12 cellular contexts compared by ENCODE assay signal in the genomic region with DNA sequence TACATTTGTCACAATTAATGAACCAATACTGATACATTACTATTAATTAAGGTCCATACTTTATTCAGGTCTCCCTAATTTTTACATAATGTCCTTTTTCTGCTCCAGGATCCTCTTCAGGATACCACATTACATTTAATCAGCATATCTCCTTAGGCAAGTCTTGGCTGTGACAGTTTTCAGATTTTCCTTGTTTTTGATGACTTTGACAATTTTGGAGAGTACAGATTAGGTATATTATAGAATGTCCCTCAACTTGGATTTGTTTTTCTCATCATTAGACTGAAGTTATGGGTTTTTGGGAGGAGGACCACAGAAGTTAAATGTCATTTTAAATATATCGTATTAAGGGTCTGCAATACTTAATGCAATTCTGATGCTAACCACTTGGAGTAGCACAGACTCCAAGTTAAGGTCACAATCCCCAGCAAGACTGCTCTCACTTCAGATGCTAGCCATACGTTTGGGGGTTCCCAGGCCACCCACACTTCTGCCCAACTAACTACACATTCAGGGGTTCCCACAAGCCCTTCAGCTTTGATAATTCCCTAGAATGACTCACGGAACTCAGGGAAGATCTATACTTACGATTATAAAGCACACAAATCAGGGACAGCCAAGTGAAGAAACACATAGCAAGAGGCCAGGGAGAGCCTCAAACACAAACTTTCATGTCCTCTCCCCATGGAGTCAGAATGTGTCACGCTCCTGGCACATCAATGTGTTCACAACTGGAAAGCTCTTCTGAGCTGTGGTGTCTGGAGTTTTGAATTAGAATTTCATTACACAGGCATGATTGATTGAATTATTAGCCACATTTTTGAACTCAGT. TPM values are rescaled to one million over a fixed set of nuclear protein-coding genes. Genes with fewer than 3 reads are reported as not detected.
DNase-seq lines count a peak whose midpoint lies in the region; ATAC-seq, FAIRE-seq and TF ChIP-seq lines count a peak whose summit lies in the region.
"Had no signal": no experiment of that assay in that cellular context is flagged by ENCODE, and none has a peak within 500 bp of the region (broad histone marks: within the 10 kb centered on the region; RNA-seq: fewer than 3 reads in every experiment).

No MANE protein-coding gene starts in this region.

- TF ChIP-seq EP300 in A549 (IDR thresholded peaks at IDR 0.05) = no peak

- H2AFZ ChIP-seq in OCI-LY7 (ENCODE audit: low read length) = no peak overlapping the region

- peaks cover 2% of the 10 kb centered on the region; the same call in 2 of the 3 replicates for H3K9me3 ChIP-seq in A549
- H3K9me3 ChIP-seq in OCI-LY7 (ENCODE audit: low read length) = no peaks in the 10 kb centered on the region
- H3K9me3 ChIP-seq in pancreas = no peaks in the 10 kb centered on the region

- H3K27me3 ChIP-seq in pancreas = no peaks in the 10 kb centered on the region

- TF ChIP-seq POLR2A in A549 (IDR thresholded peaks at IDR 0.05; ENCODE audit: low read length) = no peak

- DNase-seq in A549 (ENCODE audit: low read depth in 1 of 2, low spot score in 1 of 2) (peak in 1 of 2 experiments; percentile 36), OCI-LY7 (ENCODE audit: low spot score) (peak; percentile 18), foreskin fibroblast (peak in 1 of 2 donors; percentile 20), pancreas (no peak), SW480 (ENCODE audit: low spot score) (no peak), C1 segment of cervical spinal cord (lab: John Stamatoyannopoulos, UW) (no peak)
- DNase-seq in stimulated activated CD4-positive, alpha-beta T cell treated with anti-CD3 and anti-CD28 coated beads, Interleukin-4, amount 100 ng/mL, for 24 hours = no peak
- DNase-seq: left cardiac atrium, MM.1S had no signal

- H3K4me1 ChIP-seq in A549 = no peaks in the 10 kb centered on the region
- no peaks in the 10 kb centered on the region for H3K4me1 ChIP-seq in OCI-LY7 (ENCODE audit: insufficient read depth, low read length, poor library complexity, severe bottlenecking)
- no peaks in the 10 kb centered on the region for H3K4me1 ChIP-seq in pancreas

- TF ChIP-seq RAD21 in A549 (conservative IDR thresholded peaks at IDR 0.05 in 1 of 2, IDR thresholded peaks at IDR 0.05 in 1 of 2) = peak; percentile 25 to 37; a peak in 2 of 5 replicates

- no peaks in the 10 kb centered on the region for H3K79me2 ChIP-seq in OCI-LY7 (ENCODE audit: insufficient read depth, low read depth, low read length)

- CTCF ChIA-PET in A549 (lab: Yijun Ruan, JAX) = interaction anchor here (0.6 to 2.3 kb wide), 5 partner anchors 9 to 699 kb away, joined by 3 to 6 read pairs (median 4); no protein-coding TSS in a partner anchor
- CTCF ChIA-PET in OCI-LY7 (lab: Charles Lee; ENCODE audit: unreplicated experiment) = no interaction called here

- FAIRE-seq in A549 (lab: Jason Lieb, UNC) (no peak), pancreas (lab: Jason Lieb, UNC) (no peak)
- FAIRE-seq: D721Med, TTC549 had no signal

- no TSS peak for BruUV-seq in OCI-LY7 (replicated peaks; lab: Mats Ljungman, UMichigan)

- H3K9me2 ChIP-seq in OCI-LY7 (ENCODE audit: insufficient read depth, low read length) = no peaks in the 10 kb centered on the region

- H4K20me1 ChIP-seq in OCI-LY7 (ENCODE audit: insufficient read depth, low read length) = no peaks in the 10 kb centered on the region

- intact Hi-C loops in OCI-LY7 (cut with micrococcal nuclease; ENCODE audit: unreplicated experiment) (no loop called here), pancreas (cut with DNase I) (no loop called here)

- peak; percentile 92 to 93 for ATAC-seq in A549
- ATAC-seq in GM18909 (IDR thresholded peaks at IDR 0.05; ENCODE audit: poor library complexity, unreplicated experiment) = peak; percentile 62
- no peak for ATAC-seq in pancreas
- ATAC-seq: left cardiac atrium had no signal

- POLR2A ChIA-PET in A549 (lab: Yijun Ruan, JAX) (no interaction called here), OCI-LY7 (lab: Charles Lee) (no interaction called here)

- H3K36me3 ChIP-seq in OCI-LY7 (ENCODE audit: insufficient read depth, low read length) = no peaks in the 10 kb centered on the region
- no peaks in the 10 kb centered on the region for H3K36me3 ChIP-seq in pancreas

- no peak overlapping the region for H3K4me2 ChIP-seq in A549
- no peak overlapping the region for H3K4me2 ChIP-seq in OCI-LY7 (ENCODE audit: low read length)

- H3K27ac ChIP-seq in A549 (no peak overlapping the region), OCI-LY7 (ENCODE audit: low read depth, low read length, poor library complexity, severe bottlenecking) (no peak overlapping the region), pancreas (no peak overlapping the region)

- TF ChIP-seq CTCF in A549 (IDR thresholded peaks at IDR 0.05) (no peak), OCI-LY7 (conservative IDR thresholded peaks at IDR 0.05; ENCODE audit: low read length) (peak; percentile 52), foreskin fibroblast (IDR thresholded peaks at IDR 0.05; ENCODE audit: low read depth, low read length) (peak; percentile 14), pancreas (IDR thresholded peaks at IDR 0.05) (no peak)

- 35% methylated on average over 5 of the region's 5 CpGs for WGBS in A549 (ENCODE audit: missing lambda C conversion rate)
- WGBS in pancreas, 2 donors = 53 to 63% methylated on average over 5 of the region's 5 CpGs

- H3K4me3 ChIP-seq in A549 (no peak overlapping the region), OCI-LY7 (ENCODE audit: low read depth, low read length, poor library complexity, severe bottlenecking) (no peak overlapping the region), foreskin fibroblast (ENCODE audit: low read depth in 1 of 2, low read length in 2 of 2) (no peak overlapping the region), pancreas (no peak overlapping the region)

TF ChIP-seq in A549, 52 proteins besides CTCF, POLR2A, EP300 and RAD21:
- no peak for TF ChIP-seq HDAC2 (IDR thresholded peaks at IDR 0.05)
- peak; percentile 65 for TF ChIP-seq MAFK (IDR thresholded peaks at IDR 0.05; ENCODE audit: partially characterized antibody)
TF ChIP-seq in A549: peak in this region for 1.

RNA-seq across cellular contexts. Expression of gene NUBPL, which starts 17.0 kb away (rescaled TPM):
- polyA plus RNA-seq in A549 (2011; rRNA removed) (14.1 and 14.9 TPM in 2 replicates), A549 (2017; fragmentation: RNase III; extraction: RNeasy Plus Mini Kit Qiagen cat#74134 plus additional on column Dnase treatment) (7.6 to 9.2 TPM (median 7.9 TPM) in 3 replicates), pancreas (1 to 10 TPM; 2.1 to 3.9 TPM)
- polyA plus RNA-seq in A549 (2012; cell fraction: cytosol; rRNA removed) = 2.8 and 3.5 TPM in 2 replicates
- polyA plus RNA-seq in A549 (2012; cell fraction: nucleus; rRNA removed) = 1.2 and 2.1 TPM in 2 replicates
- 8.1 and 9.4 TPM in 2 replicates for polyA minus RNA-seq in A549 (2011; rRNA and poly(A)+ RNA removed)
- 9.0 and 15.1 TPM in 2 replicates for total RNA-seq in OCI-LY7 (2014; rRNA removed; shearing (Covaris generic))
- total RNA-seq in OCI-LY7 (2022) (13.7 and 17.5 TPM in 2 replicates), pancreas (1 to 10 TPM; 4.3 to 7.0 (median 5.5) TPM)

RNA-seq across cellular contexts. Expression of gene GPR33, which starts 56.3 kb away (rescaled TPM):
- not detected in 2 replicates for polyA plus RNA-seq in A549 (2011; rRNA removed)
- polyA plus RNA-seq in A549 (2012; cell fraction: cytosol; rRNA removed) = not detected in 2 replicates
- not detected in 2 replicates for polyA plus RNA-seq in A549 (2012; cell fraction: nucleus; rRNA removed)
- not detected in 3 replicates for polyA plus RNA-seq in A549 (2017; fragmentation: RNase III; extraction: RNeasy Plus Mini Kit Qiagen cat#74134 plus additional on column Dnase treatment)
- polyA minus RNA-seq in A549 (2011; rRNA and poly(A)+ RNA removed) = not detected in 2 replicates
- not detected in 2 replicates for total RNA-seq in OCI-LY7 (2014; rRNA removed; shearing (Covaris generic))
- not detected in 2 replicates for total RNA-seq in OCI-LY7 (2022)
- total RNA-seq in pancreas = not detected
- polyA plus RNA-seq in pancreas = not detected
- total RNA-seq: left cardiac atrium had no signal

Comparison
In these comparisons a context has a peak if more than half of its experiments do, and no peak if none do; other contexts are left out.
1. ATAC-seq: peak in A549 (2 of 2) and GM18909 (single experiment); none in pancreas (0 of 4).
2. CTCF ChIP-seq: peak in OCI-LY7 (single experiment) and foreskin fibroblast (single experiment); none in A549 (single experiment) and pancreas (0 of 4).